1 cellular context compared by ENCODE assay signal in genomic region chr4:3168029-3168428, GRCh38.
TF ChIP-seq lines count a peak whose summit lies in the region.

No MANE protein-coding gene starts in this region.

TF ChIP-seq in K562, 482 proteins besides CTCF, POLR2A, EP300 and RAD21 (continues in another document):
- TF ChIP-seq ZNF318 (IDR thresholded peaks at IDR 0.05; ENCODE audit: borderline replicate concordance in 1 of 2, low read depth in 1 of 2) (no peak), CBFA2T3 (IDR thresholded peaks at IDR 0.05) (peak; percentile 84), ZBTB12 (CRISPR knock-in tag; IDR thresholded peaks at IDR 0.05) (no peak), MXI1 (IDR thresholded peaks at IDR 0.05; ENCODE audit: low read depth, low read length) (no peak), TEAD4 (IDR thresholded peaks at IDR 0.05; ENCODE audit: low read length) (peak; percentile 67), TEAD4 (CRISPR knock-in tag; IDR thresholded peaks at IDR 0.05; ENCODE audit: borderline replicate concordance) (no peak), TCF3 (CRISPR knock-in tag; IDR thresholded peaks at IDR 0.05) (peak; percentile 54), NCOR1 (IDR thresholded peaks at IDR 0.05) (peak; percentile 56; the same call in 1 of the 2 replicates), SMARCE1 (IDR thresholded peaks at IDR 0.05) (no peak), STAT5A (IDR thresholded peaks at IDR 0.05; ENCODE audit: borderline replicate concordance, low read length) (no peak), ARID1B (IDR thresholded peaks at IDR 0.05) (peak; percentile 67; the same call in 1 of the 2 replicates), FOSL1 (tag; conservative IDR thresholded peaks at IDR 0.05) (peak; percentile 51), NFRKB (IDR thresholded peaks at IDR 0.05; ENCODE audit: low read depth) (no peak), ZNF778 (CRISPR knock-in tag; IDR thresholded peaks at IDR 0.05) (no peak), NFIC (IDR thresholded peaks at IDR 0.05) (peak; percentile 52), AFF4 (CRISPR knock-in tag; IDR thresholded peaks at IDR 0.05) (no peak), E2F6 (IDR thresholded peaks at IDR 0.05; ENCODE audit: borderline replicate concordance in 1 of 2, extremely low read depth in 1 of 2, insufficient read depth in 1 of 2, insufficient read length in 1 of 2, low read depth in 1 of 2, low read length in 1 of 2, poor library complexity in 1 of 2, severe bottlenecking in 1 of 2) (no peak), TRIM25 (IDR thresholded peaks at IDR 0.05; ENCODE audit: borderline replicate concordance) (no peak), ZNF445 (CRISPR knock-in tag; IDR thresholded peaks at IDR 0.05; ENCODE audit: low read depth) (no peak), TRIM24 (IDR thresholded peaks at IDR 0.05) (peak in 1 of 2 experiments; percentile 19; a peak in 1 of 4 replicates), MYC (IDR thresholded peaks at IDR 0.05; ENCODE audit: low read depth, low read length) (no peak), MYC (CRISPR knock-in tag; IDR thresholded peaks at IDR 0.05; ENCODE audit: borderline replicate concordance, low read depth) (no peak), PRPF4 (IDR thresholded peaks at IDR 0.05; ENCODE audit: insufficient read depth, low read depth, low read length, poor library complexity, severe bottlenecking) (no peak), XRCC3 (IDR thresholded peaks at IDR 0.05) (no peak), ZNF507 (tag; conservative IDR thresholded peaks at IDR 0.05) (no peak), ZEB2 (IDR thresholded peaks at IDR 0.05) (no peak), FOXJ3 (CRISPR knock-in tag; IDR thresholded peaks at IDR 0.05) (no peak), JUND (IDR thresholded peaks at IDR 0.05; ENCODE audit: borderline replicate concordance, low read depth, low read length) (0 out of 2 replicates have a peak, but pooled peaks have one; percentile 12), JUND (tag; IDR thresholded peaks at IDR 0.05; ENCODE audit: borderline replicate concordance, low read depth, low read length) (no peak), FUS (optimal IDR thresholded peaks at IDR 0.05; ENCODE audit: low read depth, low read length) (no peak), E2F8 (IDR thresholded peaks at IDR 0.05; ENCODE audit: low read depth, partially characterized antibody) (no peak), ZNF133 (CRISPR knock-in tag; IDR thresholded peaks at IDR 0.05) (no peak), KAT7 (CRISPR knock-in tag; IDR thresholded peaks at IDR 0.05; ENCODE audit: borderline replicate concordance) (no peak), CBFA2T2 (conservative IDR thresholded peaks at IDR 0.05) (peak; percentile 74), SP1 (CRISPR knock-in tag; IDR thresholded peaks at IDR 0.05) (no peak)
- TF ChIP-seq, protein P1, sequence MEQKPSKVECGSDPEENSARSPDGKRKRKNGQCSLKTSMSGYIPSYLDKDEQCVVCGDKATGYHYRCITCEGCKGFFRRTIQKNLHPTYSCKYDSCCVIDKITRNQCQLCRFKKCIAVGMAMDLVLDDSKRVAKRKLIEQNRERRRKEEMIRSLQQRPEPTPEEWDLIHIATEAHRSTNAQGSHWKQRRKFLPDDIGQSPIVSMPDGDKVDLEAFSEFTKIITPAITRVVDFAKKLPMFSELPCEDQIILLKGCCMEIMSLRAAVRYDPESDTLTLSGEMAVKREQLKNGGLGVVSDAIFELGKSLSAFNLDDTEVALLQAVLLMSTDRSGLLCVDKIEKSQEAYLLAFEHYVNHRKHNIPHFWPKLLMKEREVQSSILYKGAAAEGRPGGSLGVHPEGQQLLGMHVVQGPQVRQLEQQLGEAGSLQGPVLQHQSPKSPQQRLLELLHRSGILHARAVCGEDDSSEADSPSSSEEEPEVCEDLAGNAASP (IDR thresholded peaks at IDR 0.05), result no peak
- TF ChIP-seq, protein P2, sequence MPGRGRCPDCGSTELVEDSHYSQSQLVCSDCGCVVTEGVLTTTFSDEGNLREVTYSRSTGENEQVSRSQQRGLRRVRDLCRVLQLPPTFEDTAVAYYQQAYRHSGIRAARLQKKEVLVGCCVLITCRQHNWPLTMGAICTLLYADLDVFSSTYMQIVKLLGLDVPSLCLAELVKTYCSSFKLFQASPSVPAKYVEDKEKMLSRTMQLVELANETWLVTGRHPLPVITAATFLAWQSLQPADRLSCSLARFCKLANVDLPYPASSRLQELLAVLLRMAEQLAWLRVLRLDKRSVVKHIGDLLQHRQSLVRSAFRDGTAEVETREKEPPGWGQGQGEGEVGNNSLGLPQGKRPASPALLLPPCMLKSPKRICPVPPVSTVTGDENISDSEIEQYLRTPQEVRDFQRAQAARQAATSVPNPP (IDR thresholded peaks at IDR 0.05; ENCODE audit: borderline replicate concordance, insufficient read depth, insufficient read length), result no peak
- TF ChIP-seq, protein P3, sequence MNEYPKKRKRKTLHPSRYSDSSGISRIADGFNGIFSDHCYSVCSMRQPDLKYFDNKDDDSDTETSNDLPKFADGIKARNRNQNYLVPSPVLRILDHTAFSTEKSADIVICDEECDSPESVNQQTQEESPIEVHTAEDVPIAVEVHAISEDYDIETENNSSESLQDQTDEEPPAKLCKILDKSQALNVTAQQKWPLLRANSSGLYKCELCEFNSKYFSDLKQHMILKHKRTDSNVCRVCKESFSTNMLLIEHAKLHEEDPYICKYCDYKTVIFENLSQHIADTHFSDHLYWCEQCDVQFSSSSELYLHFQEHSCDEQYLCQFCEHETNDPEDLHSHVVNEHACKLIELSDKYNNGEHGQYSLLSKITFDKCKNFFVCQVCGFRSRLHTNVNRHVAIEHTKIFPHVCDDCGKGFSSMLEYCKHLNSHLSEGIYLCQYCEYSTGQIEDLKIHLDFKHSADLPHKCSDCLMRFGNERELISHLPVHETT (CRISPR knock-in tag; conservative IDR thresholded peaks at IDR 0.05 in 1 of 2, IDR thresholded peaks at IDR 0.05 in 1 of 2), result no peak
